In genomic region chr5:157222506-157223230, GRCh38 we compare ENCODE assay signal across 9 cellular contexts.
DNase-seq lines count a peak whose midpoint lies in the region; ATAC-seq and TF ChIP-seq lines count a peak whose summit lies in the region.
"Had no signal": no experiment of that assay in that cellular context is flagged by ENCODE, and none has a peak within 500 bp of the region (broad histone marks: within the 10 kb centered on the region; RNA-seq: fewer than 3 reads in every experiment).

No MANE protein-coding gene starts in this region.

- no peak overlapping the region for H3K4me3 ChIP-seq in astrocyte of the spinal cord (ENCODE audit: low read depth, low read length)

- in situ Hi-C loops in astrocyte of the spinal cord (cut with HindIII; ENCODE audit: low sequenced_read_pairs): no loop called here

- H3K4me1 Mint-ChIP-seq in T-helper 2 cell treated with Interferon-gamma antibody and Interleukin-4, amounts not matched to agents 5 μg/mL and 100 μg/mL, for 36 hours (ENCODE audit: low read depth): peaks cover 69% of the 10 kb centered on the region

- no peak for TF ChIP-seq CTCF in astrocyte of the spinal cord (IDR thresholded peaks at IDR 0.05; ENCODE audit: low read depth, low read length)

- DNase-seq in T-helper 2 cell treated with Interferon-gamma antibody and Interleukin-4, amounts not matched to agents 5 μg/mL and 100 μg/mL, for 36 hours (ENCODE audit: low spot score): peak; percentile 83
- DNase-seq in astrocyte of the spinal cord (ENCODE audit: low read depth, low spot score) (peak; percentile 67), NCI-H1436 (lab: John Stamatoyannopoulos, UW) (no peak), NCI-H345 (lab: John Stamatoyannopoulos, UW) (no peak), kidney glomerular epithelial cell (lab: John Stamatoyannopoulos, UW) (no peak), NCI-H2227 treated with DMSO at 0.1 percent for 48 hours (lab: John Stamatoyannopoulos, UW) (no peak)
- peak; percentile 49 to 88 for DNase-seq in stimulated activated CD4-positive, alpha-beta T cell treated with anti-CD3 and anti-CD28 coated beads, Interleukin-4, amount 100 ng/mL, for 4 hours

- H3K27ac Mint-ChIP-seq in T-helper 2 cell treated with Interferon-gamma antibody and Interleukin-4, amounts not matched to agents 5 μg/mL and 100 μg/mL, for 36 hours: peak overlapping the region; percentile 93
- H3K27ac Mint-ChIP-seq: IgD-negative memory B cell had no signal

- H3K27me3 Mint-ChIP-seq in T-helper 2 cell treated with Interferon-gamma antibody and Interleukin-4, amounts not matched to agents 5 μg/mL and 100 μg/mL, for 36 hours (ENCODE audit: low read depth): no peaks in the 10 kb centered on the region

- no peaks in the 10 kb centered on the region for H3K9me3 Mint-ChIP-seq in T-helper 2 cell treated with Interferon-gamma antibody and Interleukin-4, amounts not matched to agents 5 μg/mL and 100 μg/mL, for 36 hours
- H3K9me3 Mint-ChIP-seq: IgD-negative memory B cell had no signal

- peaks cover 87% of the 10 kb centered on the region for H3K36me3 Mint-ChIP-seq in T-helper 2 cell treated with Interferon-gamma antibody and Interleukin-4, amounts not matched to agents 5 μg/mL and 100 μg/mL, for 36 hours (ENCODE audit: low read depth)

- peak overlapping the region; percentile 89 for H3K4me3 Mint-ChIP-seq in T-helper 2 cell treated with Interferon-gamma antibody and Interleukin-4, amounts not matched to agents 5 μg/mL and 100 μg/mL, for 36 hours

- ATAC-seq in GM18520 (IDR thresholded peaks at IDR 0.05; ENCODE audit: unreplicated experiment): peak; percentile 27

Comparison
In these comparisons a context has a peak if more than half of its experiments do, and no peak if none do; other contexts are left out.
1. DNase-seq: peak in T-helper 2 cell treated with Interferon-gamma antibody and Interleukin-4, amounts not matched to agents 5 μg/mL and 100 μg/mL, for 36 hours (single experiment), astrocyte of the spinal cord (single experiment) and stimulated activated CD4-positive, alpha-beta T cell treated with anti-CD3 and anti-CD28 coated beads, Interleukin-4, amount 100 ng/mL, for 4 hours (2 of 2); none in NCI-H1436 (single experiment), NCI-H345 (single experiment), kidney glomerular epithelial cell (single experiment) and NCI-H2227 treated with DMSO at 0.1 percent for 48 hours (single experiment).